In genomic region chr19:5343848-5344247, GRCh38 we compare ENCODE assay signal across 17 cellular contexts. TPM values are rescaled to one million over a fixed set of nuclear protein-coding genes. Genes with fewer than 3 reads are reported as not detected.
DNase-seq lines count a peak whose midpoint lies in the region; ATAC-seq lines count a peak whose summit lies in the region.
"Had no signal": no experiment of that assay in that cellular context is flagged by ENCODE, and none has a peak within 500 bp of the region (broad histone marks: within the 10 kb centered on the region; RNA-seq: fewer than 3 reads in every experiment).

No MANE protein-coding gene starts in this region.

- POLR2A ChIA-PET in activated CD8-positive, alpha-beta T cell treated with anti-CD3 and anti-CD28 coated beads, Interleukin-2, amount 10 ng/mL, durations not matched to agents 7 days and 5 days (lab: Charles Lee), result no interaction called here

- WGBS in trophoblast cell (ENCODE audit: extremely low coverage, insufficient coverage, insufficient read length), result no CpG with 5 or more reads among the region's 9 CpGs

- H3K27me3 Mint-ChIP-seq in activated CD8-positive, alpha-beta T cell treated with anti-CD3 and anti-CD28 coated beads, Interleukin-2, amount 10 ng/mL, durations not matched to agents 7 days and 5 days (ENCODE audit: low read depth), result peaks cover 26% of the 10 kb centered on the region

- peaks cover 10% of the 10 kb centered on the region for H3K27me3 ChIP-seq in trophoblast cell (ENCODE audit: insufficient read depth, low read length)
- H3K27me3 ChIP-seq: vagina had no signal

- peaks cover 4% of the 10 kb centered on the region for H3K9me3 ChIP-seq in trophoblast cell (ENCODE audit: insufficient read depth, low read depth, low read length)
- H3K9me3 ChIP-seq: vagina had no signal

- H3K36me3 ChIP-seq in trophoblast cell (ENCODE audit: control insufficient read depth in 1 of 2, insufficient read depth in 2 of 2, low read length in 2 of 2), result no peaks in the 10 kb centered on the region
- H3K36me3 ChIP-seq: HAP-1, vagina had no signal

- no peak overlapping the region for H4K12ac ChIP-seq in trophoblast cell (ENCODE audit: low read depth, low read length)

- H4K91ac ChIP-seq in trophoblast cell (ENCODE audit: low read depth, low read length), result no peak overlapping the region

- no peak overlapping the region for H3K18ac ChIP-seq in trophoblast cell (ENCODE audit: low read length)

- no peaks in the 10 kb centered on the region for H3K9me3 Mint-ChIP-seq in activated CD8-positive, alpha-beta T cell treated with anti-CD3 and anti-CD28 coated beads, Interleukin-2, amount 10 ng/mL, durations not matched to agents 7 days and 5 days (ENCODE audit: insufficient read depth)

- H3K4me2 ChIP-seq in trophoblast cell (ENCODE audit: low read length), result no peak overlapping the region

- CTCF ChIA-PET in activated CD8-positive, alpha-beta T cell treated with anti-CD3 and anti-CD28 coated beads, Interleukin-2, amount 10 ng/mL, durations not matched to agents 7 days and 5 days (lab: Charles Lee), result no interaction called here

- H2BK120ac ChIP-seq in trophoblast cell (ENCODE audit: insufficient read depth, low read length, poor library complexity), result no peak overlapping the region

- H2BK5ac ChIP-seq in trophoblast cell (ENCODE audit: low read depth, low read length, poor library complexity), result no peak overlapping the region

- peaks cover 4 to 11% of the 10 kb centered on the region in 2 experiments for H3K4me1 ChIP-seq in trophoblast cell (ENCODE audit: control insufficient read depth in 1 of 2, insufficient read depth in 2 of 2, low read length in 2 of 2)

- no peak overlapping the region for H3K4me3 Mint-ChIP-seq in activated CD8-positive, alpha-beta T cell treated with anti-CD3 and anti-CD28 coated beads, Interleukin-2, amount 10 ng/mL, durations not matched to agents 7 days and 5 days
- H3K4me3 Mint-ChIP-seq: CD14-positive monocyte had no signal

- no peak for ATAC-seq in HG02610 (IDR thresholded peaks at IDR 0.05; ENCODE audit: unreplicated experiment)
- ATAC-seq in activated CD8-positive, alpha-beta T cell treated with anti-CD3 and anti-CD28 coated beads, Interleukin-2, amount 10 ng/mL, durations not matched to agents 7 days and 5 days, result no peak
- ATAC-seq: left cardiac atrium had no signal

- peak; percentile 29 for DNase-seq in Daoy (ENCODE audit: low read depth)
- DNase-seq in M059J (ENCODE audit: low read depth), result peak; percentile 81
- peak; percentile 15 for DNase-seq in dedifferentiated amniotic fluid mesenchymal stem cell (ENCODE audit: extremely low spot score)
- DNase-seq in trophoblast cell, result peak; percentile 86 to 92
- DNase-seq in activated CD8-positive, alpha-beta memory T cell treated with anti-CD3 and anti-CD28 coated beads, Interleukin-2, amount 50 U/mL, for 48 hours, result no peak
- DNase-seq in activated CD8-positive, alpha-beta T cell treated with anti-CD3 and anti-CD28 coated beads, Interleukin-2, amount 10 ng/mL, durations not matched to agents 7 days and 5 days, result no peak
- DNase-seq: activated CD4-positive, alpha-beta T cell treated with anti-CD3 and anti-CD28 coated beads, Interleukin-2, amount 50 U/mL, for 1 hour; activated gamma-delta T cell treated with Interleukin-2 at 50 U/mL for 16 hours; left cardiac atrium; NK-92 treated with Interleukin-12 subunit alpha and Interleukin-12 subunit beta, amount 100 ng/mL, for 24 hours; stimulated activated CD4-positive, alpha-beta T cell treated with anti-CD3 and anti-CD28 coated beads, Interleukin-4, amount 100 ng/mL, for 24 hours had no signal

- H2AFZ ChIP-seq in trophoblast cell (ENCODE audit: insufficient read depth, low read length, poor library complexity), result no peak overlapping the region

- H2AK5ac ChIP-seq in trophoblast cell (ENCODE audit: low read length), result no peak overlapping the region

- no peak overlapping the region for H3K27ac Mint-ChIP-seq in activated CD8-positive, alpha-beta T cell treated with anti-CD3 and anti-CD28 coated beads, Interleukin-2, amount 10 ng/mL, durations not matched to agents 7 days and 5 days
- H3K27ac Mint-ChIP-seq: nephron had no signal

- H3K79me2 ChIP-seq in trophoblast cell (ENCODE audit: control insufficient read depth, insufficient read depth, low read length, poor library complexity), result peaks cover 1% of the 10 kb centered on the region

- H3K4me3 ChIP-seq in trophoblast cell (ENCODE audit: low read depth, low read length), result no peak overlapping the region
- H3K4me3 ChIP-seq: HAP-1, skin epidermis, vagina had no signal

- peaks cover 2% of the 10 kb centered on the region for H3K36me3 Mint-ChIP-seq in activated CD8-positive, alpha-beta T cell treated with anti-CD3 and anti-CD28 coated beads, Interleukin-2, amount 10 ng/mL, durations not matched to agents 7 days and 5 days (ENCODE audit: low read depth)

- H3K23ac ChIP-seq in trophoblast cell (ENCODE audit: low read length), result no peak overlapping the region

- H3K27ac ChIP-seq in trophoblast cell (ENCODE audit: low read depth, low read length), result no peak overlapping the region
- H3K27ac ChIP-seq: skin epidermis, vagina had no signal

- H3K14ac ChIP-seq in trophoblast cell (ENCODE audit: low read length), result no peak overlapping the region

- no peak overlapping the region for H3K4ac ChIP-seq in trophoblast cell (ENCODE audit: low read depth, low read length)

- no peak overlapping the region for H4K8ac ChIP-seq in trophoblast cell (ENCODE audit: low read depth, low read length)

- H3K4me1 Mint-ChIP-seq in activated CD8-positive, alpha-beta T cell treated with anti-CD3 and anti-CD28 coated beads, Interleukin-2, amount 10 ng/mL, durations not matched to agents 7 days and 5 days (ENCODE audit: low read depth), result peaks cover 10% of the 10 kb centered on the region

- H3K79me1 ChIP-seq in trophoblast cell (ENCODE audit: low read length), result peaks cover 5% of the 10 kb centered on the region

- no peak overlapping the region for H2BK12ac ChIP-seq in trophoblast cell (ENCODE audit: low read length)

- H3K9ac ChIP-seq in trophoblast cell (ENCODE audit: low read length), result no peak overlapping the region

RNA-seq across cellular contexts. Expression of gene PTPRS, which starts 3.2 kb away (rescaled TPM):
- 38.9 and 43.9 TPM in 2 replicates for total RNA-seq in Daoy (2014; rRNA removed; shearing (Covaris generic))
- 37.8 and 96.6 TPM in 2 replicates for total RNA-seq in M059J (2014; rRNA removed; shearing (Covaris generic))
- 17.3 and 18.1 TPM in 2 replicates for polyA plus RNA-seq in trophoblast cell (2013)
- total RNA-seq in activated CD8-positive, alpha-beta T cell treated with anti-CD3 and anti-CD28 coated beads, Interleukin-2, amount 10 ng/mL, durations not matched to agents 7 days and 5 days, result under 1 TPM in 1 of 2 experiments, not detected in 1; 0.05 TPM
- polyA plus RNA-seq: CD14-positive monocyte had no signal

Comparison
In these comparisons a context has a peak if more than half of its experiments do, and no peak if none do; other contexts are left out.
1. DNase-seq: peak in Daoy (single experiment), M059J (single experiment), dedifferentiated amniotic fluid mesenchymal stem cell (single experiment) and trophoblast cell (2 of 2); none in activated CD8-positive, alpha-beta memory T cell treated with anti-CD3 and anti-CD28 coated beads, Interleukin-2, amount 50 U/mL, for 48 hours (single experiment) and activated CD8-positive, alpha-beta T cell treated with anti-CD3 and anti-CD28 coated beads, Interleukin-2, amount 10 ng/mL, durations not matched to agents 7 days and 5 days (single experiment).
2. RNA of gene PTPRS, which starts 3.2 kb away (total RNA-seq): 37.8 to 96.6 TPM in M059J and 38.9 to 43.9 TPM in Daoy; 0.05 TPM in activated CD8-positive, alpha-beta T cell treated with anti-CD3 and anti-CD28 coated beads, Interleukin-2, amount 10 ng/mL, durations not matched to agents 7 days and 5 days; every median in the first group is over 10 times any median in the second.